ENCODE assay signal across 18 cellular contexts in the genomic region with DNA sequence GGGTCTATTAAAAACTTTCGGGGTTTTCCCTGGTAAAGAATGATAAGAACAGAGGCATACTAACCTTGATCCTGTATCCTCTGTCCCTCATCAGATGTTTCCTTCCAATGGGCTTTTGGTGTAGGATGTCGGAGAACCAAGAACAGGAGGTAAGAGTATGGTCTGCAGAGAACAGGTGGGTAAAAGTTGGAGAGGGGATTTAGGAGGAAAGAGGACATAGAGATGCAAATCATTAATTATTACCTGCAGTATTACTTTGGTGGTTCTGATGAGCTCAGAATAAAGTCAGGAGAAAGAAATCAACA. TPM values are rescaled to one million over a fixed set of nuclear protein-coding genes. Genes with fewer than 3 reads are reported as not detected.
DNase-seq lines count a peak whose midpoint lies in the region; ATAC-seq and TF ChIP-seq lines count a peak whose summit lies in the region.
"Had no signal": no experiment of that assay in that cellular context is flagged by ENCODE, and none has a peak within 500 bp of the region (broad histone marks: within the 10 kb centered on the region; RNA-seq: fewer than 3 reads in every experiment).

No MANE protein-coding gene starts in this region.

- POLR2A ChIA-PET in activated CD4-positive, alpha-beta T cell treated with anti-CD3 and anti-CD28 coated beads, Interleukin-2, amount 10 ng/mL, durations not matched to agents 7 days and 5 days (lab: Charles Lee): no interaction called here

- TF ChIP-seq CTCF in spleen (IDR thresholded peaks at IDR 0.05 in 8 of 11, conservative IDR thresholded peaks at IDR 0.05 in 3 of 11) (no peak), thyroid gland (IDR thresholded peaks at IDR 0.05) (no peak)

- peak overlapping the region; percentile 95 for H3K27ac Mint-ChIP-seq in activated CD4-positive, alpha-beta T cell treated with anti-CD3 and anti-CD28 coated beads, Interleukin-2, amount 10 ng/mL, durations not matched to agents 7 days and 5 days
- H3K27ac Mint-ChIP-seq in activated T-helper 1 cell treated with anti-CD3 and anti-CD28 coated beads, Interleukin-12 subunit alpha, Interleukin-12 subunit beta, Interleukin-2, Interleukin-4 antibody, amounts not matched to agents 30 ng/mL and 10 ng/mL and 1 ng/mL, durations not matched to agents 14 hours and 24 hours and 36 hours: peak overlapping the region; percentile 86

- H3K4me3 ChIP-seq in spleen (peak overlapping the region in 1 of 8 donors; percentile 46), thyroid gland (replicated peaks in 1 of 3) (no peak overlapping the region)
- H3K4me3 ChIP-seq: A549, K562, left ventricle myocardium inferior, upper lobe of right lung had no signal

- CTCF ChIA-PET in activated CD4-positive, alpha-beta T cell treated with anti-CD3 and anti-CD28 coated beads, Interleukin-2, amount 10 ng/mL, durations not matched to agents 7 days and 5 days (lab: Charles Lee): interaction anchor here (1.1 to 1.2 kb wide), 2 partner anchors 9 to 87 kb away, joined by 3 to 4 read pairs; no protein-coding TSS in a partner anchor

- intact Hi-C loops in activated T-helper 1 cell treated with anti-CD3 and anti-CD28 coated beads, Interleukin-12 subunit alpha, Interleukin-12 subunit beta, Interleukin-2, Interleukin-4 antibody, amounts not matched to agents 30 ng/mL and 10 ng/mL and 1 ng/mL, durations not matched to agents 14 hours and 24 hours and 36 hours (cut with micrococcal nuclease): no loop called here
- intact Hi-C loops in spleen (cut with DNase I; ENCODE audit: low total_unique reads): no loop called here
- intact Hi-C loops in thyroid gland (cut with DNase I): no loop called here
- intact Hi-C loops in posterior vena cava (cut with DNase I): no loop called here

- peaks cover 56% of the 10 kb centered on the region for H3K4me1 Mint-ChIP-seq in activated CD4-positive, alpha-beta T cell treated with anti-CD3 and anti-CD28 coated beads, Interleukin-2, amount 10 ng/mL, durations not matched to agents 7 days and 5 days
- H3K4me1 Mint-ChIP-seq in activated T-helper 1 cell treated with anti-CD3 and anti-CD28 coated beads, Interleukin-12 subunit alpha, Interleukin-12 subunit beta, Interleukin-2, Interleukin-4 antibody, amounts not matched to agents 30 ng/mL and 10 ng/mL and 1 ng/mL, durations not matched to agents 14 hours and 24 hours and 36 hours (ENCODE audit: low read depth): peaks cover 52% of the 10 kb centered on the region

- 40 to 61% (median 47%) methylated on average over 2 of the region's 2 CpGs for WGBS in spleen, 5 donors
- WGBS in thyroid gland, 2 donors: 85 to 87% methylated on average over 2 of the region's 2 CpGs

- H3K9me3 Mint-ChIP-seq in activated CD4-positive, alpha-beta T cell treated with anti-CD3 and anti-CD28 coated beads, Interleukin-2, amount 10 ng/mL, durations not matched to agents 7 days and 5 days: no peaks in the 10 kb centered on the region
- H3K9me3 Mint-ChIP-seq in activated T-helper 1 cell treated with anti-CD3 and anti-CD28 coated beads, Interleukin-12 subunit alpha, Interleukin-12 subunit beta, Interleukin-2, Interleukin-4 antibody, amounts not matched to agents 30 ng/mL and 10 ng/mL and 1 ng/mL, durations not matched to agents 14 hours and 24 hours and 36 hours: no peaks in the 10 kb centered on the region

- H3K9me3 ChIP-seq in spleen (no peaks in the 10 kb centered on the region), thyroid gland (no peaks in the 10 kb centered on the region)
- H3K9me3 ChIP-seq: A549, left ventricle myocardium inferior, upper lobe of right lung had no signal

- peak; percentile 37 for TF ChIP-seq POLR2A in GM18505 (IDR thresholded peaks at IDR 0.05; ENCODE audit: borderline replicate concordance, extremely low read depth, insufficient read depth, insufficient read length)
- no peak for TF ChIP-seq POLR2A in spleen (IDR thresholded peaks at IDR 0.05)
- TF ChIP-seq POLR2A in thyroid gland (IDR thresholded peaks at IDR 0.05): no peak

- H3K27ac ChIP-seq in spleen (peak overlapping the region in 7 of 8 donors; percentile 77 to 93 (median 90)), thyroid gland (no peak overlapping the region)
- H3K27ac ChIP-seq: A549, foreskin keratinocyte, left ventricle myocardium inferior, upper lobe of right lung had no signal

- H3K4me1 ChIP-seq in spleen: peaks cover 30 to 80% (median 64%) of the 10 kb centered on the region in 6 donors
- H3K4me1 ChIP-seq in thyroid gland: peaks cover 16 to 27% of the 10 kb centered on the region in 2 donors
- H3K4me1 ChIP-seq: foreskin keratinocyte had no signal

- H3K27me3 ChIP-seq in spleen (replicated peaks in 1 of 7) (no peaks in the 10 kb centered on the region), thyroid gland (no peaks in the 10 kb centered on the region)
- H3K27me3 ChIP-seq: foreskin keratinocyte, upper lobe of right lung had no signal

- H3K27me3 Mint-ChIP-seq in activated CD4-positive, alpha-beta T cell treated with anti-CD3 and anti-CD28 coated beads, Interleukin-2, amount 10 ng/mL, durations not matched to agents 7 days and 5 days: no peaks in the 10 kb centered on the region
- H3K27me3 Mint-ChIP-seq in activated T-helper 1 cell treated with anti-CD3 and anti-CD28 coated beads, Interleukin-12 subunit alpha, Interleukin-12 subunit beta, Interleukin-2, Interleukin-4 antibody, amounts not matched to agents 30 ng/mL and 10 ng/mL and 1 ng/mL, durations not matched to agents 14 hours and 24 hours and 36 hours (ENCODE audit: insufficient read depth): no peaks in the 10 kb centered on the region

- H3K36me3 ChIP-seq in spleen (peaks cover 0 to 42% (median 22%) of the 10 kb centered on the region in 6 donors), thyroid gland (peaks cover 3 to 7% of the 10 kb centered on the region in 2 donors)

- ATAC-seq in GM18505 (IDR thresholded peaks at IDR 0.05; ENCODE audit: unreplicated experiment) (no peak), HG03439 (IDR thresholded peaks at IDR 0.05; ENCODE audit: unreplicated experiment) (no peak)
- ATAC-seq: A549, foreskin keratinocyte, K562, upper lobe of right lung had no signal

- no peak overlapping the region for H3K4me3 Mint-ChIP-seq in activated CD4-positive, alpha-beta T cell treated with anti-CD3 and anti-CD28 coated beads, Interleukin-2, amount 10 ng/mL, durations not matched to agents 7 days and 5 days
- peak overlapping the region; percentile 27 for H3K4me3 Mint-ChIP-seq in activated T-helper 1 cell treated with anti-CD3 and anti-CD28 coated beads, Interleukin-12 subunit alpha, Interleukin-12 subunit beta, Interleukin-2, Interleukin-4 antibody, amounts not matched to agents 30 ng/mL and 10 ng/mL and 1 ng/mL, durations not matched to agents 14 hours and 24 hours and 36 hours

- H3K36me3 Mint-ChIP-seq in activated CD4-positive, alpha-beta T cell treated with anti-CD3 and anti-CD28 coated beads, Interleukin-2, amount 10 ng/mL, durations not matched to agents 7 days and 5 days (ENCODE audit: low read depth): peaks cover 26% of the 10 kb centered on the region
- H3K36me3 Mint-ChIP-seq in activated T-helper 1 cell treated with anti-CD3 and anti-CD28 coated beads, Interleukin-12 subunit alpha, Interleukin-12 subunit beta, Interleukin-2, Interleukin-4 antibody, amounts not matched to agents 30 ng/mL and 10 ng/mL and 1 ng/mL, durations not matched to agents 14 hours and 24 hours and 36 hours (ENCODE audit: low read depth): peaks cover 31% of the 10 kb centered on the region

- no peak for DNase-seq in activated CD4-positive, alpha-beta T cell treated with anti-CD3 and anti-CD28 coated beads, Interleukin-2, amount 10 ng/mL, durations not matched to agents 7 days and 5 days
- DNase-seq in activated CD4-positive, alpha-beta T cell treated with anti-CD3 and anti-CD28 coated beads for 1 hour: no peak
- DNase-seq in activated T-helper 1 cell treated with anti-CD3 and anti-CD28 coated beads, Interleukin-12 subunit alpha, Interleukin-12 subunit beta, Interleukin-2, Interleukin-4 antibody, amounts not matched to agents 30 ng/mL and 10 ng/mL and 1 ng/mL, durations not matched to agents 14 hours and 24 hours and 36 hours (ENCODE audit: low spot score): no peak
- no peak for DNase-seq in spleen
- DNase-seq in thyroid gland: no peak
- no peak for DNase-seq in posterior vena cava (ENCODE audit: low spot score)
- DNase-seq: activated CD4-positive, CD25-positive, alpha-beta regulatory T cell; foreskin keratinocyte; left ventricle myocardium inferior; NCI-H1092 treated with DMSO at 0.1 percent for 48 hours; NCI-H748 treated with DMSO at 0.1 percent for 48 hours; posterior cingulate gyrus; small intestine; upper lobe of right lung had no signal

RNA-seq across cellular contexts. Expression of gene SNX11, which starts 4.3 kb away (rescaled TPM):
- 10 to 100 TPM; 21.2 to 22.4 TPM for total RNA-seq in activated CD4-positive, alpha-beta T cell treated with anti-CD3 and anti-CD28 coated beads, Interleukin-2, amount 10 ng/mL, durations not matched to agents 7 days and 5 days
- 31.1 and 37.1 TPM in 2 replicates for total RNA-seq in activated T-helper 1 cell treated with anti-CD3 and anti-CD28 coated beads, Interleukin-12 subunit alpha, Interleukin-12 subunit beta, Interleukin-2, Interleukin-4 antibody, amounts not matched to agents 30 ng/mL and 10 ng/mL and 1 ng/mL, durations not matched to agents 14 hours and 24 hours and 36 hours
- total RNA-seq in spleen: 10 to 100 TPM; 31.8 to 45.4 (median 39.2) TPM
- 10 to 100 TPM; 17.6 to 27.3 (median 26.3) TPM for polyA plus RNA-seq in spleen
- 10 to 100 TPM; 20.3 to 23.4 (median 22.0) TPM for total RNA-seq in thyroid gland
- 10 to 100 TPM; 18.8 to 22.3 TPM for total RNA-seq in posterior vena cava

RNA-seq across cellular contexts. Expression of gene CBX1, which starts 10.6 kb away (rescaled TPM):
- total RNA-seq in activated CD4-positive, alpha-beta T cell treated with anti-CD3 and anti-CD28 coated beads, Interleukin-2, amount 10 ng/mL, durations not matched to agents 7 days and 5 days: 10 to 100 TPM; 63.6 to 64.8 TPM
- total RNA-seq in activated T-helper 1 cell treated with anti-CD3 and anti-CD28 coated beads, Interleukin-12 subunit alpha, Interleukin-12 subunit beta, Interleukin-2, Interleukin-4 antibody, amounts not matched to agents 30 ng/mL and 10 ng/mL and 1 ng/mL, durations not matched to agents 14 hours and 24 hours and 36 hours: 61.1 and 62.4 TPM in 2 replicates
- total RNA-seq in spleen (10 to 100 TPM; 21.6 to 36.2 (median 29.8) TPM), thyroid gland (10 to 100 TPM; 33.0 to 49.1 (median 38.2) TPM), posterior vena cava (10 to 100 TPM; 38.7 to 46.1 TPM)
- 10 to 100 TPM; 19.6 to 29.8 (median 27.4) TPM for polyA plus RNA-seq in spleen

Comparison
In these comparisons a context has a peak if more than half of its experiments do, and no peak if none do; other contexts are left out.
1. H3K27ac ChIP-seq: peak in spleen (7 of 8); none in thyroid gland (0 of 3).